In the genomic region with DNA sequence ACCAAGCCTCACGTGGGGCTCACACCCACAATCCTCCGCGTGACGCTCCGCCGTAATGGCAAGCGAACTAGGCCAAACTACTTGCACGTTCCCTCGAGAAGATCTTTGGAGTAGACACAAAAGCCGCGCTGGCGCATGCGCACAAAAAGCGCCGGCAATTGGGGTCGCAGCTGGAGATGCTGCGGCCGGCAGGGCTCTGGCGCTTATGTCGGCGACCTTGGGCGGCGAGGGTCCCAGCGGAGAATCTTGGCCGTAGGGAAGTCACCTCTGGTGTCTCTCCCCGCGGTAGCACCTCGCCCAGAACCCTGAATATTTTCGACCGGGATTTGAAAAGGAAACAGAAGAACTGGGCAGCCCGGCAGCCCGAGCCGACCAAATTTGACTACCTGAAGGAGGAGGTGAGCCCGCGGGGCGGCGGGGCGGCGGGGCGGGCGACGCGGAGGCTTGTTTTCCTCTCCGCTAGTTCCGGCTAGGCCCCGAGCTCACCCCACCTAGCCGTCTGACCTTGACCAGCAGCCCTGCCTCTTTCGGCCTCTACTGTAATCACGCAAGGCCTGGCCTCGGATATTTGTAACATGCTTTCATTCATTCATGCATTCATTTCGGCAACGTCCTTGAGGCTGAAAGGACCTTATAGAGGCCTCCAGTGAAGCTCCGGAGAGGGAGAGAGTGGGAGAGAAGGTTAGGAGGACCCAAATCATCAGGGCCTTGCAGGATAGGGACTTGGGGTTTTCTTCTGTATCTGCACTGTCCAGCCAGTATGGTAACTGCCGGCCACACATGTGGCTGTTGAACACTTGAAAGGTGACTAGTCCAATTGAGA, we compare ENCODE assay signal across 1 cellular context.
A peak's percentile ranks its signal among the peaks of the same experiment; 100 is the strongest.
TF ChIP-seq lines count a peak whose summit lies in the region.

ESF1 (minus strand) TSS at position 27 of the 823 bp plus-strand sequence. CDS start 1,779 bp downstream, outside the sequence.
A gene with protein sequence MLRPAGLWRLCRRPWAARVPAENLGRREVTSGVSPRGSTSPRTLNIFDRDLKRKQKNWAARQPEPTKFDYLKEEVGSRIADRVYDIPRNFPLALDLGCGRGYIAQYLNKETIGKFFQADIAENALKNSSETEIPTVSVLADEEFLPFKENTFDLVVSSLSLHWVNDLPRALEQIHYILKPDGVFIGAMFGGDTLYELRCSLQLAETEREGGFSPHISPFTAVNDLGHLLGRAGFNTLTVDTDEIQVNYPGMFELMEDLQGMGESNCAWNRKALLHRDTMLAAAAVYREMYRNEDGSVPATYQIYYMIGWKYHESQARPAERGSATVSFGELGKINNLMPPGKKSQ (plus strand): TSS at position 136 of the 823 bp plus-strand sequence. CDS start 41 bp downstream, at position 177.

TF ChIP-seq in WTC11, 78 proteins besides CTCF, POLR2A, EP300 and RAD21 (continued from another document):
- TF ChIP-seq FOXP4 (CRISPR knock-in tag; IDR thresholded peaks at IDR 0.05) (peak; percentile 92), EMX1 (CRISPR knock-in tag; IDR thresholded peaks at IDR 0.05) (no peak), KAT7 (CRISPR knock-in tag; IDR thresholded peaks at IDR 0.05; ENCODE audit: borderline replicate concordance) (peak; percentile 8; the same call in 1 of the 2 replicates), SMAD3 (CRISPR knock-in tag; IDR thresholded peaks at IDR 0.05; ENCODE audit: borderline replicate concordance) (peak; percentile 71; the same call in 1 of the 2 replicates), NFE2L1 (CRISPR knock-in tag; IDR thresholded peaks at IDR 0.05) (peak; percentile 85; the same call in 1 of the 2 replicates), AR (CRISPR knock-in tag; IDR thresholded peaks at IDR 0.05) (no peak), ZNF317 (CRISPR knock-in tag; IDR thresholded peaks at IDR 0.05; ENCODE audit: borderline replicate concordance, low read depth) (no peak), ZNF416 (CRISPR knock-in tag; IDR thresholded peaks at IDR 0.05) (no peak), NR3C1 (CRISPR knock-in tag; conservative IDR thresholded peaks at IDR 0.05; ENCODE audit: low read depth) (no peak), CBFB (CRISPR knock-in tag; IDR thresholded peaks at IDR 0.05; ENCODE audit: low read depth) (no peak), ZBTB43 (CRISPR knock-in tag; IDR thresholded peaks at IDR 0.05) (no peak; the same call in 1 of the 2 replicates), MYBL2 (CRISPR knock-in tag; IDR thresholded peaks at IDR 0.05) (peak; percentile 93; the same call in 1 of the 2 replicates), ZNF532 (CRISPR knock-in tag; IDR thresholded peaks at IDR 0.05; ENCODE audit: borderline replicate concordance) (no peak; the same call in 1 of the 2 replicates)
- TF ChIP-seq, protein P1, sequence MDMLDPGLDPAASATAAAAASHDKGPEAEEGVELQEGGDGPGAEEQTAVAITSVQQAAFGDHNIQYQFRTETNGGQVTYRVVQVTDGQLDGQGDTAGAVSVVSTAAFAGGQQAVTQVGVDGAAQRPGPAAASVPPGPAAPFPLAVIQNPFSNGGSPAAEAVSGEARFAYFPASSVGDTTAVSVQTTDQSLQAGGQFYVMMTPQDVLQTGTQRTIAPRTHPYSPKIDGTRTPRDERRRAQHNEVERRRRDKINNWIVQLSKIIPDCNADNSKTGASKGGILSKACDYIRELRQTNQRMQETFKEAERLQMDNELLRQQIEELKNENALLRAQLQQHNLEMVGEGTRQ (CRISPR knock-in tag; IDR thresholded peaks at IDR 0.05) = peak; percentile 95
- TF ChIP-seq, protein P2, sequence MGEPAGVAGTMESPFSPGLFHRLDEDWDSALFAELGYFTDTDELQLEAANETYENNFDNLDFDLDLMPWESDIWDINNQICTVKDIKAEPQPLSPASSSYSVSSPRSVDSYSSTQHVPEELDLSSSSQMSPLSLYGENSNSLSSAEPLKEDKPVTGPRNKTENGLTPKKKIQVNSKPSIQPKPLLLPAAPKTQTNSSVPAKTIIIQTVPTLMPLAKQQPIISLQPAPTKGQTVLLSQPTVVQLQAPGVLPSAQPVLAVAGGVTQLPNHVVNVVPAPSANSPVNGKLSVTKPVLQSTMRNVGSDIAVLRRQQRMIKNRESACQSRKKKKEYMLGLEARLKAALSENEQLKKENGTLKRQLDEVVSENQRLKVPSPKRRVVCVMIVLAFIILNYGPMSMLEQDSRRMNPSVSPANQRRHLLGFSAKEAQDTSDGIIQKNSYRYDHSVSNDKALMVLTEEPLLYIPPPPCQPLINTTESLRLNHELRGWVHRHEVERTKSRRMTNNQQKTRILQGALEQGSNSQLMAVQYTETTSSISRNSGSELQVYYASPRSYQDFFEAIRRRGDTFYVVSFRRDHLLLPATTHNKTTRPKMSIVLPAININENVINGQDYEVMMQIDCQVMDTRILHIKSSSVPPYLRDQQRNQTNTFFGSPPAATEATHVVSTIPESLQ (CRISPR knock-in tag; IDR thresholded peaks at IDR 0.05) = no peak
- TF ChIP-seq, protein P3, sequence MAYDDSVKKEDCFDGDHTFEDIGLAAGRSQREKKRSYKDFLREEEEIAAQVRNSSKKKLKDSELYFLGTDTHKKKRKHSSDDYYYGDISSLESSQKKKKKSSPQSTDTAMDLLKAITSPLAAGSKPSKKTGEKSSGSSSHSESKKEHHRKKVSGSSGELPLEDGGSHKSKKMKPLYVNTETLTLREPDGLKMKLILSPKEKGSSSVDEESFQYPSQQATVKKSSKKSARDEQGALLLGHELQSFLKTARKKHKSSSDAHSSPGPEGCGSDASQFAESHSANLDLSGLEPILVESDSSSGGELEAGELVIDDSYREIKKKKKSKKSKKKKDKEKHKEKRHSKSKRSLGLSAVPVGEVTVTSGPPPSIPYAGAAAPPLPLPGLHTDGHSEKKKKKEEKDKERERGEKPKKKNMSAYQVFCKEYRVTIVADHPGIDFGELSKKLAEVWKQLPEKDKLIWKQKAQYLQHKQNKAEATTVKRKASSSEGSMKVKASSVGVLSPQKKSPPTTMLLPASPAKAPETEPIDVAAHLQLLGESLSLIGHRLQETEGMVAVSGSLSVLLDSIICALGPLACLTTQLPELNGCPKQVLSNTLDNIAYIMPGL (CRISPR knock-in tag; IDR thresholded peaks at IDR 0.05) = peak; percentile 59; the same call in 1 of the 2 replicates
